ENCODE assay signal across 1 cellular context in the genomic region with DNA sequence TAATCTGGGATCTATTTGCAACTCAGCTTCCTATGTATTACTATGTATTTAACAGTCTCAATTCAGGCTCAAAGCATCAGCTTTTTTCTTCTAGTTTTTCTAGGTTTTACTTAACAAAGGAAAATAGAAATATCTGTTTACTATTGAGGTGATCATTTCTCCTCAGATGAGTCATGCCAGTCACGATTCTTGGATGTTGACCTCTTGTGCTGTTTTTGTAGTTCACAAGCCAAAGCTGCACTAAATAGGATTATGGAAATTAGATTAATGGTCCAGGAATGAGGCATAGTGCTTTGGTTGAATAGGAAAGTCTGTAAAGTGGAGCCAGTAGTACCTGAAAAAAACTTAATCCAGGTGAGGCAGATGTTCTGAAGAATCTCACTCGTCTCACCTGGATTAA.
TF ChIP-seq lines count a peak whose summit lies in the region.

No MANE protein-coding gene starts in this region.

TF ChIP-seq in IMR-90, 13 proteins besides CTCF, POLR2A, EP300 and RAD21:
- TF ChIP-seq MXI1 (IDR thresholded peaks at IDR 0.05; ENCODE audit: borderline replicate concordance, low read depth, low read length) (no peak), BHLHE40 (IDR thresholded peaks at IDR 0.05; ENCODE audit: low read depth, low read length) (peak; percentile 57; the same call in 1 of the 2 replicates), FOS (IDR thresholded peaks at IDR 0.05; ENCODE audit: low read depth, low read length) (no peak)
